In genomic region chr12:107320929-107321618, GRCh38 we compare ENCODE assay signal across 1 cellular context.
A peak's percentile ranks its signal among the peaks of the same experiment; 100 is the strongest.
TF ChIP-seq lines count a peak whose summit lies in the region.

No MANE protein-coding gene starts in this region.

TF ChIP-seq in HEK293, 187 proteins besides CTCF, POLR2A, EP300 and RAD21 (continued from another document):
- TF ChIP-seq HIC1 (tag by site-specific recombination; IDR thresholded peaks at IDR 0.05) (peak; percentile 33; the same call in 1 of the 2 replicates), ZNF354C (tag by site-specific recombination; IDR thresholded peaks at IDR 0.05; ENCODE audit: borderline replicate concordance, low read depth) (no peak), ZXDB (tag by site-specific recombination; IDR thresholded peaks at IDR 0.05) (peak; percentile 42), ZNF18 (tag by site-specific recombination; IDR thresholded peaks at IDR 0.05) (peak; percentile 53; the same call in 1 of the 2 replicates), ZNF335 (tag by site-specific recombination; conservative IDR thresholded peaks at IDR 0.05) (peak; percentile 78), PATZ1 (tag by site-specific recombination; IDR thresholded peaks at IDR 0.05) (peak; percentile 34; the same call in 1 of the 2 replicates), KLF8 (tag by site-specific recombination; IDR thresholded peaks at IDR 0.05) (0 out of 2 replicates have a peak, but pooled peaks have one; percentile 44), KLF7 (tag by site-specific recombination; IDR thresholded peaks at IDR 0.05; ENCODE audit: borderline replicate concordance) (peak; percentile 58; the same call in 1 of the 2 replicates), ZNF692 (tag by site-specific recombination; IDR thresholded peaks at IDR 0.05) (peak; percentile 36; the same call in 1 of the 2 replicates), ZNF639 (tag by site-specific recombination; IDR thresholded peaks at IDR 0.05) (0 out of 2 replicates have a peak, but pooled peaks have one; percentile 31), ZBTB17 (tag by site-specific recombination; IDR thresholded peaks at IDR 0.05) (peak; percentile 67), ZNF184 (tag by site-specific recombination; IDR thresholded peaks at IDR 0.05) (no peak), ZNF26 (tag by site-specific recombination; IDR thresholded peaks at IDR 0.05) (no peak), OSR2 (tag by site-specific recombination; IDR thresholded peaks at IDR 0.05) (no peak), ZNF837 (tag by site-specific recombination; IDR thresholded peaks at IDR 0.05) (no peak), EGR2 (tag by site-specific recombination; IDR thresholded peaks at IDR 0.05; ENCODE audit: low read depth) (peak; percentile 58), ZNF266 (tag by site-specific recombination; IDR thresholded peaks at IDR 0.05; ENCODE audit: low read depth) (no peak), KLF10 (tag by site-specific recombination; IDR thresholded peaks at IDR 0.05) (0 out of 2 replicates have a peak, but pooled peaks have one; percentile 32), ZBTB20 (tag by site-specific recombination; IDR thresholded peaks at IDR 0.05) (peak; percentile 67; the same call in 1 of the 2 replicates), IKZF3 (tag by site-specific recombination; IDR thresholded peaks at IDR 0.05) (0 out of 2 replicates have a peak, but pooled peaks have one; percentile 11), ZNF10 (tag by site-specific recombination; IDR thresholded peaks at IDR 0.05) (peak; percentile 86; the same call in 1 of the 2 replicates), ZSCAN4 (tag by site-specific recombination; IDR thresholded peaks at IDR 0.05) (peak; percentile 87), ZNF423 (tag by site-specific recombination; IDR thresholded peaks at IDR 0.05) (no peak), SP7 (tag by site-specific recombination; IDR thresholded peaks at IDR 0.05) (peak; percentile 63), AEBP2 (tag by site-specific recombination; IDR thresholded peaks at IDR 0.05; ENCODE audit: borderline replicate concordance) (no peak), KLF16 (tag by site-specific recombination; IDR thresholded peaks at IDR 0.05) (peak; percentile 53; the same call in 1 of the 2 replicates), SALL2 (tag by site-specific recombination; IDR thresholded peaks at IDR 0.05; ENCODE audit: borderline replicate concordance) (no peak), ZNF501 (tag by site-specific recombination; IDR thresholded peaks at IDR 0.05) (0 out of 2 replicates have a peak, but pooled peaks have one; percentile 39), KLF9 (tag by site-specific recombination; IDR thresholded peaks at IDR 0.05; ENCODE audit: low read depth) (peak; percentile 81), ZBTB48 (tag by site-specific recombination; IDR thresholded peaks at IDR 0.05) (0 out of 2 replicates have a peak, but pooled peaks have one; percentile 53), ZEB2 (tag by site-specific recombination; IDR thresholded peaks at IDR 0.05) (peak; percentile 67), ZFHX2 (tag by site-specific recombination; conservative IDR thresholded peaks at IDR 0.05) (peak; percentile 67), ZNF223 (tag by site-specific recombination; IDR thresholded peaks at IDR 0.05) (no peak), ZBTB26 (tag by site-specific recombination; optimal IDR thresholded peaks at IDR 0.05) (peak; percentile 94), ZNF23 (tag by site-specific recombination; IDR thresholded peaks at IDR 0.05; ENCODE audit: borderline replicate concordance) (no peak)
